In genomic region chr1:6490181-6491075, GRCh38 we compare ENCODE assay signal across 8 cellular contexts. TPM values are rescaled to one million over a fixed set of nuclear protein-coding genes. Genes with fewer than 3 reads are reported as not detected.
DNase-seq lines count a peak whose midpoint lies in the region; FAIRE-seq and TF ChIP-seq lines count a peak whose summit lies in the region.

No MANE protein-coding gene starts in this region.

- H3K27ac ChIP-seq in ACC112 (ENCODE audit: low read depth, low read length) (peak overlapping the region; percentile 77), HUES6 (ENCODE audit: low read depth, low read length) (peak overlapping the region; percentile 64), breast epithelium (peak overlapping the region; percentile 82 to 86), kidney (ENCODE audit: low read depth in 2 of 2, low read length in 2 of 2) (peak overlapping the region; percentile 28 to 63)

- peak overlapping the region; percentile 94 for H3K4me3 ChIP-seq in ACC112 (ENCODE audit: low read depth, low read length)
- H3K4me3 ChIP-seq in HUES6 (ENCODE audit: low read depth, low read length), result peak overlapping the region; percentile 85
- peak overlapping the region; percentile 40 to 75 (median 71) for H3K4me3 ChIP-seq in breast epithelium
- H3K4me3 ChIP-seq in kidney (ENCODE audit: low read length in 2 of 2), result peak overlapping the region; percentile 69 to 73

- H2AFZ ChIP-seq in ACC112 (ENCODE audit: low read length, unreplicated experiment), result peak overlapping the region; percentile 53

- no peak for TF ChIP-seq POLR2A in breast epithelium (IDR thresholded peaks at IDR 0.05)

- DNase-seq in GM13977 (ENCODE audit: low spot score), result peak; percentile 83
- DNase-seq in T1000 (lab: John Stamatoyannopoulos, UW), result peak; percentile 39
- DNase-seq in breast epithelium (ENCODE audit: low spot score in 2 of 2), result peak in 1 of 2 donors; percentile 75
- peak; percentile 89 for DNase-seq in kidney
- DNase-seq in stimulated activated CD4-positive, alpha-beta T cell treated with anti-CD3 and anti-CD28 coated beads, Interleukin-15, amount 100 ng/mL, for 1 hour (ENCODE audit: low read depth in 1 of 2, low spot score in 1 of 2), result peak; percentile 20 to 39
- DNase-seq in GDM1 (lab: John Stamatoyannopoulos, UW), result no peak

- TF ChIP-seq CTCF in GM13977 (IDR thresholded peaks at IDR 0.05; ENCODE audit: extremely low read depth, insufficient read depth, missing control alignments) (no peak), breast epithelium (IDR thresholded peaks at IDR 0.05) (no peak), kidney (IDR thresholded peaks at IDR 0.05; ENCODE audit: borderline replicate concordance, extremely low read depth, insufficient read depth) (no peak)

- in situ Hi-C loops in GM13977 (cut with MboI; ENCODE audit: low pct_unique_long_range_greater_than_20kb, low sequenced_read_pairs, unreplicated experiment), result loop anchor here (25.0 kb wide), 1 partner anchor 722 kb away; no protein-coding TSS in a partner anchor

- H3K27me3 ChIP-seq in ACC112 (ENCODE audit: insufficient read depth, low read length), result no peaks in the 10 kb centered on the region
- peaks cover 5% of the 10 kb centered on the region; the same call in 1 of the 2 replicates for H3K27me3 ChIP-seq in HUES6 (ENCODE audit: control insufficient read depth, insufficient read depth, low read length)
- H3K27me3 ChIP-seq in breast epithelium, result no peaks in the 10 kb centered on the region

- FAIRE-seq in kidney (lab: Jason Lieb, UNC), result no peak

- H3K9ac ChIP-seq in HUES6 (ENCODE audit: low read length), result peak overlapping the region; percentile 76
- H3K9ac ChIP-seq in kidney (ENCODE audit: low read length in 2 of 2), result peak overlapping the region in 1 of 2 donors; percentile 78

- H3K79me2 ChIP-seq in ACC112 (ENCODE audit: control insufficient read depth, insufficient read depth, low read length, unreplicated experiment), result peaks cover 14% of the 10 kb centered on the region

- H3K36me3 ChIP-seq in ACC112 (ENCODE audit: insufficient read depth, low read length) (no peaks in the 10 kb centered on the region), HUES6 (ENCODE audit: control insufficient read depth, insufficient read depth, low read length) (no peaks in the 10 kb centered on the region), breast epithelium (no peaks in the 10 kb centered on the region), kidney (ENCODE audit: control insufficient read depth in 1 of 2, insufficient read depth in 2 of 2, low read length in 2 of 2) (no peaks in the 10 kb centered on the region)

- H3K4me1 ChIP-seq in ACC112 (ENCODE audit: control insufficient read depth, insufficient read depth, low read length, unreplicated experiment), result peaks cover 48% of the 10 kb centered on the region
- H3K4me1 ChIP-seq in HUES6 (ENCODE audit: control insufficient read depth, insufficient read depth, low read length), result peaks cover 41% of the 10 kb centered on the region
- H3K4me1 ChIP-seq in breast epithelium, result peaks cover 0 to 12% of the 10 kb centered on the region in 2 donors
- peaks cover 0 to 22% of the 10 kb centered on the region in 2 donors for H3K4me1 ChIP-seq in kidney (ENCODE audit: control insufficient read depth in 1 of 2, insufficient read depth in 1 of 2, low read depth in 1 of 2, low read length in 2 of 2)

- intact Hi-C loops in breast epithelium (cut with DNase I; ENCODE audit: low total_unique reads), result loop anchor here (10.0 kb wide), 1 partner anchor 154 kb away; no protein-coding TSS in a partner anchor
- intact Hi-C loops in kidney (cut with DNase I), result no loop called here

- H3K9me3 ChIP-seq in HUES6 (ENCODE audit: control insufficient read depth, insufficient read depth, low read depth, low read length) (no peaks in the 10 kb centered on the region), breast epithelium (no peaks in the 10 kb centered on the region), kidney (ENCODE audit: control insufficient read depth in 1 of 2, low read length in 2 of 2) (no peaks in the 10 kb centered on the region)

RNA-seq across cellular contexts. Expression of gene PLEKHG5, which starts 1.0 kb away (rescaled TPM):
- total RNA-seq in breast epithelium (10 to 100 TPM in 2 of 3 donors, 1 to 10 TPM in 1; 7.0 to 12.0 (median 11.8) TPM), kidney (14.0 TPM)
- polyA plus RNA-seq in kidney (ENCODE audit: insufficient read depth, low read depth, low replicate concordance), result 4.4 TPM

RNA-seq across cellular contexts. Expression of gene TNFRSF25, which starts 24.5 kb away (rescaled TPM):
- total RNA-seq in breast epithelium (10 to 100 TPM in 2 of 3 donors, 1 to 10 TPM in 1; 3.8 to 13.1 (median 12.4) TPM), kidney (13.8 TPM)
- 7.6 TPM for polyA plus RNA-seq in kidney (ENCODE audit: insufficient read depth, low read depth, low replicate concordance)
